ENCODE assay signal across 8 cellular contexts in genomic region chr7:87934699-87935372, GRCh38. TPM values are rescaled to one million over a fixed set of nuclear protein-coding genes. Genes with fewer than 3 reads are reported as not detected.
DNase-seq lines count a peak whose midpoint lies in the region; ATAC-seq and TF ChIP-seq lines count a peak whose summit lies in the region.

No MANE protein-coding gene starts in this region.

- H3K4me1 ChIP-seq in lung (ENCODE audit: control insufficient read depth in 2 of 2, insufficient read depth in 2 of 2, low read length in 2 of 2) (peaks cover 0 to 7% of the 10 kb centered on the region in 2 donors), thymus (ENCODE audit: control insufficient read depth, insufficient read depth, low read length) (peaks cover 10% of the 10 kb centered on the region)

- DNase-seq in NCI-H524 (lab: John Stamatoyannopoulos, UW) = peak; percentile 35 to 46
- DNase-seq in NCI-H524 treated with DMSO at 0.1 percent for 48 hours (lab: John Stamatoyannopoulos, UW) = no peak
- DNase-seq in SK-N-MC (ENCODE audit: low read depth, low spot score) = no peak
- peak; percentile 23 for DNase-seq in dermis blood vessel endothelial cell
- DNase-seq in lung (ENCODE audit: low spot score) = no peak

- H3K9me3 ChIP-seq in SK-N-MC (ENCODE audit: low read depth, low read length) (no peaks in the 10 kb centered on the region), lung (ENCODE audit: control insufficient read depth in 2 of 2, insufficient read depth in 1 of 2, low read length in 1 of 2) (no peaks in the 10 kb centered on the region), thymus (ENCODE audit: control insufficient read depth) (no peaks in the 10 kb centered on the region)

- peaks cover 11% of the 10 kb centered on the region for H3K36me3 ChIP-seq in SK-N-MC (ENCODE audit: insufficient read depth, low read length)
- no peaks in the 10 kb centered on the region for H3K36me3 ChIP-seq in lung (ENCODE audit: control insufficient read depth in 2 of 2, insufficient read depth in 2 of 2, low read length in 2 of 2)
- H3K36me3 ChIP-seq in thymus (ENCODE audit: control insufficient read depth, insufficient read depth) = peaks cover 3% of the 10 kb centered on the region

- H3K27me3 ChIP-seq in lung (ENCODE audit: control insufficient read depth, insufficient read depth) (no peaks in the 10 kb centered on the region), thymus (ENCODE audit: control insufficient read depth, insufficient read depth) (no peaks in the 10 kb centered on the region)

- peak overlapping the region; percentile 71 for H3K9ac ChIP-seq in SK-N-MC (ENCODE audit: insufficient read length)

- WGBS in lung, 2 donors = 4 to 5% methylated on average over 44 to 47 of the region's 47 CpGs
- WGBS in thymus = 6% methylated on average over 47 of the region's 47 CpGs

- TF ChIP-seq CTCF in lung (IDR thresholded peaks at IDR 0.05; ENCODE audit: control extremely low read depth, extremely low read depth) = no peak

- peak overlapping the region; percentile 97 for H3K4me3 ChIP-seq in SK-N-MC
- peak overlapping the region; percentile 68 for H3K4me3 ChIP-seq in lung
- peak overlapping the region; percentile 78 for H3K4me3 ChIP-seq in thymus (ENCODE audit: low read length)

- H3K27ac ChIP-seq in SK-N-MC = no peak overlapping the region
- no peak overlapping the region for H3K27ac ChIP-seq in lung (ENCODE audit: low read depth in 1 of 2, low read length in 1 of 2)
- no peak overlapping the region for H3K27ac ChIP-seq in thymus (ENCODE audit: low read depth)

- ATAC-seq in HG03280 (IDR thresholded peaks at IDR 0.05; ENCODE audit: unreplicated experiment) = peak; percentile 1
- ATAC-seq in lung (ENCODE audit: insufficient read depth, low FRiP score) = no peak
- ATAC-seq in HG03342 (IDR thresholded peaks at IDR 0.05; ENCODE audit: unreplicated experiment) = no peak

RNA-seq across cellular contexts. Expression of gene ADAM22, which starts 0.8 kb away (rescaled TPM):
- total RNA-seq in dermis blood vessel endothelial cell (1.1 and 2.0 TPM in 2 replicates), lung (10 to 100 TPM in 1 of 2 donors, 1 to 10 TPM in 1; 1.7 to 17.7 TPM)
- polyA plus RNA-seq in lung (under 1 TPM; 0.13 to 0.26 TPM), thymus (0.96 TPM)

RNA-seq across cellular contexts. Expression of gene DBF4, which starts 58.5 kb away (rescaled TPM):
- total RNA-seq in dermis blood vessel endothelial cell = 13.8 and 28.6 TPM in 2 replicates
- 10 to 100 TPM in 1 of 2 donors, 1 to 10 TPM in 1; 9.2 to 12.7 TPM for total RNA-seq in lung
- polyA plus RNA-seq in lung = 1 to 10 TPM; 4.0 to 7.1 TPM
- 23.2 TPM for polyA plus RNA-seq in thymus

RNA-seq across cellular contexts. Expression of gene SLC25A40, which starts 58.7 kb away (rescaled TPM):
- total RNA-seq in dermis blood vessel endothelial cell = 7.5 and 12.7 TPM in 2 replicates
- 10 to 100 TPM; 20.2 to 36.6 TPM for total RNA-seq in lung
- polyA plus RNA-seq in lung = 10 to 100 TPM in 1 of 2 donors, 1 to 10 TPM in 1; 6.4 to 13.1 TPM
- polyA plus RNA-seq in thymus = 12.8 TPM

Comparison
In these comparisons a context has a peak if more than half of its experiments do, and no peak if none do; other contexts are left out.
1. DNase-seq: peak in NCI-H524 (2 of 2) and dermis blood vessel endothelial cell (single experiment); none in NCI-H524 treated with DMSO at 0.1 percent for 48 hours (single experiment), SK-N-MC (single experiment) and lung (single experiment).
2. Peak in every context shown above with its lines, with median percentiles within 50 percentile points of each other: H3K4me3 ChIP-seq.